Comparison of ENCODE assay signal across 1 cellular context in the genomic region with DNA sequence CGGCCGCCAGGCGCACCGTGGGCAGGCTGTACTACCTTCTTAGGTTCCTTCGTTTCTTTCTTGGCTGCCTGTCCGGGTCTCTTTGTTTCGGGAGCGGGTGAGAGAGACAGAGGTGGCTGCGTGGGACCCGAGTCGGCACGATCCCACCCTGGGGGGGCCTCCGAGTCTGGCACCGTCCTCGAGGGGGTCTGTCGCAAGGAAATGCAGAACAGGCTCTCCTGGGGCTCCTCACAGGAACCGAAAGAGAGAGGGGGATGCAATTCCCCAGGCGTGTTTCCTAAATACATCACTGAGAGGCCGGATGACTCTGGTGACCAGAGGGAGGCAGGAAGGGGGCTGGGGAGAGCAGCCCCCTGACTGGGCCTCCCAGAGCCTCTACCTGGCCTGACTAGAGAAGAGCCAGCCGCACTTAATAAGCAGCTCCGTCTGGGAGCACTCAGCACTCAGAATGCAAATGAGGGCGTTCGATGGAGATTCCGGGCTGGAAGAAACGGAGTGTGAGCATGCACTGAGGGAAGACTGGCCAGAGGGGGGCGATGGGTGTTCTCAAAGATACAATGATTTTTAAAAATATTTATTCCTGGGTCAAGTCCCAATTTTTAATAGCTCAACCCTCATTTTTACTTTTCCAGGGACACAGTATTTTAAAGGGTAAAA.
TF ChIP-seq lines count a peak whose summit lies in the region.

No MANE protein-coding gene starts in this region.

TF ChIP-seq in WTC11, 78 proteins besides CTCF, POLR2A, EP300 and RAD21:
- TF ChIP-seq TP53 (CRISPR knock-in tag; IDR thresholded peaks at IDR 0.05), result no peak
- no peak for TF ChIP-seq ZNF423 (CRISPR knock-in tag; IDR thresholded peaks at IDR 0.05)
- TF ChIP-seq NR2C2 (CRISPR knock-in tag; IDR thresholded peaks at IDR 0.05), result no peak
- TF ChIP-seq, protein P1, sequence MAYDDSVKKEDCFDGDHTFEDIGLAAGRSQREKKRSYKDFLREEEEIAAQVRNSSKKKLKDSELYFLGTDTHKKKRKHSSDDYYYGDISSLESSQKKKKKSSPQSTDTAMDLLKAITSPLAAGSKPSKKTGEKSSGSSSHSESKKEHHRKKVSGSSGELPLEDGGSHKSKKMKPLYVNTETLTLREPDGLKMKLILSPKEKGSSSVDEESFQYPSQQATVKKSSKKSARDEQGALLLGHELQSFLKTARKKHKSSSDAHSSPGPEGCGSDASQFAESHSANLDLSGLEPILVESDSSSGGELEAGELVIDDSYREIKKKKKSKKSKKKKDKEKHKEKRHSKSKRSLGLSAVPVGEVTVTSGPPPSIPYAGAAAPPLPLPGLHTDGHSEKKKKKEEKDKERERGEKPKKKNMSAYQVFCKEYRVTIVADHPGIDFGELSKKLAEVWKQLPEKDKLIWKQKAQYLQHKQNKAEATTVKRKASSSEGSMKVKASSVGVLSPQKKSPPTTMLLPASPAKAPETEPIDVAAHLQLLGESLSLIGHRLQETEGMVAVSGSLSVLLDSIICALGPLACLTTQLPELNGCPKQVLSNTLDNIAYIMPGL (CRISPR knock-in tag; IDR thresholded peaks at IDR 0.05), result no peak
- no peak for TF ChIP-seq NR3C1 (CRISPR knock-in tag; conservative IDR thresholded peaks at IDR 0.05; ENCODE audit: low read depth)
- TF ChIP-seq, protein P2, sequence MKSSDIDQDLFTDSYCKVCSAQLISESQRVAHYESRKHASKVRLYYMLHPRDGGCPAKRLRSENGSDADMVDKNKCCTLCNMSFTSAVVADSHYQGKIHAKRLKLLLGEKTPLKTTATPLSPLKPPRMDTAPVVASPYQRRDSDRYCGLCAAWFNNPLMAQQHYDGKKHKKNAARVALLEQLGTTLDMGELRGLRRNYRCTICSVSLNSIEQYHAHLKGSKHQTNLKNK (CRISPR knock-in tag; IDR thresholded peaks at IDR 0.05), result no peak
